In genomic region chr11:40166892-40167291, GRCh38 we compare ENCODE assay signal across 23 cellular contexts.
DNase-seq lines count a peak whose midpoint lies in the region; FAIRE-seq and TF ChIP-seq lines count a peak whose summit lies in the region.
"Had no signal": no experiment of that assay in that cellular context is flagged by ENCODE, and none has a peak within 500 bp of the region (broad histone marks: within the 10 kb centered on the region; RNA-seq: fewer than 3 reads in every experiment).

No MANE protein-coding gene starts in this region.

- no peak overlapping the region for H3K4me3 Mint-ChIP-seq in type B pancreatic cell
- H3K4me3 Mint-ChIP-seq: CD4-positive, CD25-positive, alpha-beta regulatory T cell had no signal

- H3K36me3 ChIP-seq in A673 (ENCODE audit: insufficient read depth, low read length, poor library complexity, severe bottlenecking) (no peaks in the 10 kb centered on the region), GM23248 (ENCODE audit: low read depth) (no peaks in the 10 kb centered on the region), hepatocyte (replicated peaks; ENCODE audit: insufficient read depth, low read depth) (no peaks in the 10 kb centered on the region)

- peaks cover 8% of the 10 kb centered on the region for H3K36me3 Mint-ChIP-seq in type B pancreatic cell
- H3K36me3 Mint-ChIP-seq: CD4-positive, CD25-positive, alpha-beta regulatory T cell had no signal

- no peak for FAIRE-seq in RCC 7860 (lab: Jason Lieb, UNC)
- FAIRE-seq: A549, GM18507 had no signal

- DNase-seq in A673 (ENCODE audit: low spot score) (peak; percentile 45), GM23248 (peak; percentile 0), RCC 7860 (ENCODE audit: low spot score) (peak; percentile 60), hepatocyte (ENCODE audit: low spot score) (peak; percentile 15), type B pancreatic cell (ENCODE audit: extremely low spot score, unreplicated experiment) (no peak), mucosa of gallbladder (ENCODE audit: low spot score) (no peak), NCI-H2227 (lab: John Stamatoyannopoulos, UW; ENCODE audit: unreplicated experiment) (no peak)
- DNase-seq: CD4-positive, CD25-positive, alpha-beta regulatory T cell; COR-L47; GDM1; GOT3; KBM-7; NCI-H1092 treated with DMSO at 0.1 percent for 48 hours; NCI-H1436 treated with DMSO at 0.1 percent for 48 hours; NCI-H1930; NCI-H345; NCI-H524; NCI-H82; SHP77 treated with DMSO at 0.1 percent for 48 hours had no signal

- H3K4me1 ChIP-seq in A673 (ENCODE audit: insufficient read depth, low read length, poor library complexity, severe bottlenecking) (peaks cover 33% of the 10 kb centered on the region), GM23248 (ENCODE audit: insufficient read depth) (no peaks in the 10 kb centered on the region), hepatocyte (ENCODE audit: insufficient read depth) (peaks cover 3% of the 10 kb centered on the region)
- H3K4me1 ChIP-seq: A549 had no signal

- TF ChIP-seq CTCF in A673 (conservative IDR thresholded peaks at IDR 0.05; ENCODE audit: low read depth, low read length) (no peak), hepatocyte (IDR thresholded peaks at IDR 0.05; ENCODE audit: poor library complexity) (no peak), type B pancreatic cell (conservative IDR thresholded peaks at IDR 0.05) (no peak)

- H3K27me3 ChIP-seq in A673 (replicated peaks; ENCODE audit: insufficient read depth, low read depth, low read length, poor library complexity) (no peaks in the 10 kb centered on the region), GM23248 (replicated peaks; ENCODE audit: insufficient read depth) (no peaks in the 10 kb centered on the region), hepatocyte (no peaks in the 10 kb centered on the region)

- H3K9ac ChIP-seq in GM23248, result no peak overlapping the region

- H3K4me3 ChIP-seq in A673 (ENCODE audit: low read depth, low read length, poor library complexity, severe bottlenecking), result no peak overlapping the region
- H3K4me3 ChIP-seq in GM23248, result no peak overlapping the region
- H3K4me3 ChIP-seq in hepatocyte, result no peak overlapping the region
- H3K4me3 ChIP-seq: A549 had no signal

- H3K27ac Mint-ChIP-seq in type B pancreatic cell, result no peak overlapping the region

- peaks cover 14% of the 10 kb centered on the region for H3K4me1 Mint-ChIP-seq in type B pancreatic cell (ENCODE audit: unreplicated experiment)
- H3K4me1 Mint-ChIP-seq: CD4-positive, CD25-positive, alpha-beta regulatory T cell had no signal

- peaks cover 3% of the 10 kb centered on the region for H3K9me3 ChIP-seq in A673 (ENCODE audit: low read depth, low read length, poor library complexity, severe bottlenecking)
- H3K9me3 ChIP-seq in GM23248 (ENCODE audit: low read depth), result no peaks in the 10 kb centered on the region
- no peaks in the 10 kb centered on the region for H3K9me3 ChIP-seq in hepatocyte (ENCODE audit: low read depth)
- H3K9me3 ChIP-seq: A549 had no signal

- no peak overlapping the region for H3K4me2 ChIP-seq in GM23248 (ENCODE audit: unreplicated experiment)
- no peak overlapping the region for H3K4me2 ChIP-seq in hepatocyte
- H3K4me2 ChIP-seq: A549 had no signal

- CTCF ChIA-PET in A673 (lab: Charles Lee), result interaction anchor here (0.9 to 1.0 kb wide), 2 partner anchors 17 to 127 kb away, joined by 3 read pairs; no protein-coding TSS in a partner anchor

- H4K20me1 ChIP-seq in GM23248 (ENCODE audit: insufficient read depth), result no peaks in the 10 kb centered on the region
- no peaks in the 10 kb centered on the region for H4K20me1 ChIP-seq in hepatocyte (ENCODE audit: insufficient read depth, poor library complexity, severe bottlenecking)

- POLR2A ChIA-PET in A673 (lab: Charles Lee; ENCODE audit: low non-redundant PET), result interaction anchor here (0.6 kb wide), 1 partner anchor 281 kb away, joined by 3 read pairs; no protein-coding TSS in a partner anchor

- peaks cover 4% of the 10 kb centered on the region for H3K9me3 Mint-ChIP-seq in type B pancreatic cell

- in situ Hi-C loops in GM23248 (cut with MboI), result no loop called here

- no peaks in the 10 kb centered on the region for H3F3A ChIP-seq in GM23248 (ENCODE audit: insufficient read depth)

- H3K79me2 ChIP-seq in GM23248 (ENCODE audit: insufficient read depth), result no peaks in the 10 kb centered on the region
- H3K79me2 ChIP-seq in hepatocyte, result no peaks in the 10 kb centered on the region

- H3K27ac ChIP-seq in A673 (ENCODE audit: low read depth, low read length, poor library complexity, severe bottlenecking) (no peak overlapping the region), GM23248 (no peak overlapping the region), hepatocyte (no peak overlapping the region)
- H3K27ac ChIP-seq: A549, HL-60, RWPE1 had no signal

- H3K27me3 Mint-ChIP-seq in type B pancreatic cell, result no peaks in the 10 kb centered on the region
- H3K27me3 Mint-ChIP-seq: CD4-positive, CD25-positive, alpha-beta regulatory T cell had no signal

- BruUV-seq in A673 (replicated peaks; lab: Mats Ljungman, UMichigan), result no TSS peak

- H2AFZ ChIP-seq in GM23248, result no peak overlapping the region
- H2AFZ ChIP-seq in hepatocyte, result no peak overlapping the region

- WGBS in GM23248 (ENCODE audit: low coverage in 1 of 2, low lambda C conversion rate in 2 of 2, missing lambda C conversion rate in 2 of 2), 2 experiments, result 19 to 21% methylated on average over 4 of the region's 4 CpGs
- WGBS in hepatocyte (ENCODE audit: low lambda C conversion rate, missing lambda C conversion rate), result 62% methylated on average over 4 of the region's 4 CpGs

- intact Hi-C loops in A673 (cut with micrococcal nuclease; ENCODE audit: unreplicated experiment), result no loop called here

- no peaks in the 10 kb centered on the region for H3K9me2 ChIP-seq in GM23248 (ENCODE audit: insufficient read depth)
- H3K9me2 ChIP-seq in hepatocyte (replicated peaks; ENCODE audit: insufficient read depth), result no peaks in the 10 kb centered on the region

Comparison
In these comparisons a context has a peak if more than half of its experiments do, and no peak if none do; other contexts are left out.
1. DNase-seq: peak in A673 (single experiment), GM23248 (single experiment), RCC 7860 (single experiment) and hepatocyte (single experiment); none in type B pancreatic cell (single experiment), mucosa of gallbladder (single experiment) and NCI-H2227 (single experiment).